ENCODE assay signal across 8 cellular contexts in the genomic region with DNA sequence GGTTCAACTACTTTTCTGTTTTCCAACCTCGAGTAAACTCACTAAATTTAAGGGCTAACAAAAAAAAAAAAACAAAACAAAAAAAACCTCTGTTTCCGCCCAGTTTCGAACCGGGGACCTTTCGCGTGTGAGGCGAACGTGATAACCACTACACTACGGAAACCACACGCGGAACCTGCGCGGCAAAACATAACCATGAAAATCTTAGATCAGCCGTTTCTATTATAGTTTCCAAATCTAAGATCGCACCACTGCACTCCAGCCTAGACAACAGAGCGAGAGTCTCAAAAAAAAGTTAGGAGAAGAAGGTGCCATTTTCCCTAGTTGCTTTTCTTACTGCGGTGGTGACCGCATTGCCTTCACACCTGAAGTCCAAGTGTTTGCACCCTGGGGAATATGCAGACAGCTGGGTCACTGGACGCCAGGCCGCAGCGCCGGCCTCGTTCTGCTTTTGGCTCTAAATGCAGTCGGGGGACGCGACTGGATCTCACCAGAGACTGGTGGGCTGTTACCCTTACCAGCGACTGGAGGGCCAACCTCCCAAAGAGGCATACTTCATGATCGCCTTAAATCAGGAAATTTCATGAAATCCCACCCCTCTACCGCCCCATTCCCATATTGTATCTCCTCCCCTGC.
DNase-seq lines count a peak whose midpoint lies in the region; TF ChIP-seq lines count a peak whose summit lies in the region.
"Not testable (repeated sequence)": the region's sequence is repeated elsewhere in the genome, so short reads cannot be mapped to it uniquely, and the experiment has no call there.

No MANE protein-coding gene starts in this region.

- not testable (repeated sequence) for H3K9me3 Mint-ChIP-seq in activated T-cell treated with anti-CD3 and anti-CD28 coated beads, Interleukin-2, amount 50 U/mL, for 24 hours

- not testable (repeated sequence) for DNase-seq in HFF-Myc (ENCODE audit: extremely low read depth, low read depth)
- DNase-seq in activated T-cell treated with anti-CD3 and anti-CD28 coated beads, Interleukin-2, amount 50 U/mL, for 24 hours, result peak; percentile 52
- peak in 3 of 10 donors; percentile 2 to 34 (median 21) for DNase-seq in dorsolateral prefrontal cortex

- H3K4me1 Mint-ChIP-seq in activated T-cell treated with anti-CD3 and anti-CD28 coated beads, Interleukin-2, amount 50 U/mL, for 24 hours (ENCODE audit: low read depth), result not testable (repeated sequence)

- H3K4me2 ChIP-seq in DOHH2 (ENCODE audit: low read length), result peak overlapping the region; percentile 62
- H3K4me2 ChIP-seq in OCI-LY1 (ENCODE audit: low read length), result peak overlapping the region; percentile 66

- peak overlapping the region; percentile 87 for H3K27ac Mint-ChIP-seq in activated T-cell treated with anti-CD3 and anti-CD28 coated beads, Interleukin-2, amount 50 U/mL, for 24 hours

- H3K27ac ChIP-seq in DOHH2 (ENCODE audit: low read depth, low read length); OCI-LY1 (ENCODE audit: low read depth, low read length, poor library complexity, severe bottlenecking); dorsolateral prefrontal cortex; iPS-18a (ENCODE audit: low read length); neutrophil; subcutaneous abdominal adipose tissue (ENCODE audit: low read depth, low read length): not testable (repeated sequence)

- not testable (repeated sequence) for H3K36me3 Mint-ChIP-seq in activated T-cell treated with anti-CD3 and anti-CD28 coated beads, Interleukin-2, amount 50 U/mL, for 24 hours (ENCODE audit: low read depth)

- H4K20me1 ChIP-seq in DOHH2 (ENCODE audit: control insufficient read depth, insufficient read depth, low read depth, low read length); OCI-LY1 (ENCODE audit: insufficient read depth, low read length): not testable (repeated sequence)

- H3K27me3 ChIP-seq in DOHH2 (ENCODE audit: control insufficient read depth, low read length); OCI-LY1 (ENCODE audit: insufficient read depth, low read length); dorsolateral prefrontal cortex; iPS-18a (ENCODE audit: control insufficient read depth, insufficient read depth, low read length); neutrophil; subcutaneous abdominal adipose tissue (ENCODE audit: control insufficient read depth in 5 of 5, insufficient read depth in 4 of 5, low read length in 5 of 5): not testable (repeated sequence)

- H3K9me3 ChIP-seq in DOHH2 (ENCODE audit: control insufficient read depth, insufficient read depth, low read length); OCI-LY1 (ENCODE audit: low read length); iPS-18a (ENCODE audit: control insufficient read depth, low read depth, low read length); neutrophil; subcutaneous abdominal adipose tissue (ENCODE audit: control insufficient read depth in 5 of 5, low read length in 5 of 5): not testable (repeated sequence)

- H3K9me2 ChIP-seq in DOHH2 (replicated peaks; ENCODE audit: control insufficient read depth, low read length); OCI-LY1 (ENCODE audit: low read depth, low read length): not testable (repeated sequence)

- H3K27me3 Mint-ChIP-seq in activated T-cell treated with anti-CD3 and anti-CD28 coated beads, Interleukin-2, amount 50 U/mL, for 24 hours, result not testable (repeated sequence)

- H3K4me3 Mint-ChIP-seq in activated T-cell treated with anti-CD3 and anti-CD28 coated beads, Interleukin-2, amount 50 U/mL, for 24 hours, result peak overlapping the region; percentile 67

- TF ChIP-seq CTCF in DOHH2 (IDR thresholded peaks at IDR 0.05; ENCODE audit: low read depth, low read length, poor library complexity, severe bottlenecking); HFF-Myc (IDR thresholded peaks at IDR 0.05; ENCODE audit: low read depth, low read length, missing control alignments); OCI-LY1 (IDR thresholded peaks at IDR 0.05; ENCODE audit: low read length); dorsolateral prefrontal cortex (IDR thresholded peaks at IDR 0.05 in 54 of 56, conservative IDR thresholded peaks at IDR 0.05 in 2 of 56; ENCODE audit: low read depth in 1 of 56, partially characterized antibody in 56 of 56); neutrophil (IDR thresholded peaks at IDR 0.05): not testable (repeated sequence)

- not testable (repeated sequence) for H3K9ac ChIP-seq in OCI-LY1 (ENCODE audit: low read length)
- H3K9ac ChIP-seq in iPS-18a (ENCODE audit: low read length), result peak overlapping the region; percentile 32
- H3K9ac ChIP-seq in subcutaneous abdominal adipose tissue (ENCODE audit: low read length in 5 of 5), result peak overlapping the region in 2 of 5 donors; percentile 24 to 75

- not testable (repeated sequence) for H3K79me2 ChIP-seq in DOHH2 (ENCODE audit: control insufficient read depth, low read length); OCI-LY1 (ENCODE audit: insufficient read depth, low read length)

- H2AFZ ChIP-seq in OCI-LY1 (ENCODE audit: low read length), result not testable (repeated sequence)

- not testable (repeated sequence) for H3K4me1 ChIP-seq in DOHH2 (ENCODE audit: control insufficient read depth, low read length); OCI-LY1 (ENCODE audit: insufficient read depth, low read length, severe bottlenecking); iPS-18a (ENCODE audit: control insufficient read depth, low read depth, low read length); neutrophil (ENCODE audit: control insufficient read depth in 1 of 2, insufficient read depth in 1 of 2, low read depth in 1 of 2, low read length in 1 of 2); subcutaneous abdominal adipose tissue (ENCODE audit: control insufficient read depth in 5 of 5, insufficient read depth in 5 of 5, low read length in 5 of 5)

- H3F3A ChIP-seq in DOHH2 (ENCODE audit: control insufficient read depth, insufficient read depth); OCI-LY1 (ENCODE audit: insufficient read depth, low read length): not testable (repeated sequence)

- intact Hi-C loops in dorsolateral prefrontal cortex (cut with DNase I), result not testable (repeated sequence)

- H3K4me3 ChIP-seq in DOHH2 (ENCODE audit: low read length), result peak overlapping the region; percentile 77
- peak overlapping the region; percentile 43 for H3K4me3 ChIP-seq in HFF-Myc (replicated peaks; ENCODE audit: low read depth, low read length)
- peak overlapping the region; percentile 61 for H3K4me3 ChIP-seq in OCI-LY1 (ENCODE audit: low read depth, low read length, poor library complexity, severe bottlenecking)
- H3K4me3 ChIP-seq in dorsolateral prefrontal cortex, result peak overlapping the region in 39 of 59 donors; percentile 13 to 67 (median 43)
- peak overlapping the region; percentile 77 for H3K4me3 ChIP-seq in iPS-18a (ENCODE audit: low read length)
- peak overlapping the region; percentile 35 to 50 for H3K4me3 ChIP-seq in neutrophil (ENCODE audit: low read depth in 1 of 2, low read length in 1 of 2)
- peak overlapping the region; percentile 65 to 85 (median 67) for H3K4me3 ChIP-seq in subcutaneous abdominal adipose tissue (ENCODE audit: low read depth in 1 of 5, low read length in 5 of 5)

- not testable (repeated sequence) for H3K36me3 ChIP-seq in DOHH2 (ENCODE audit: control insufficient read depth, low read length); OCI-LY1 (ENCODE audit: insufficient read depth, low read length); iPS-18a (ENCODE audit: control insufficient read depth, low read depth, low read length); neutrophil; subcutaneous abdominal adipose tissue (ENCODE audit: control insufficient read depth in 5 of 5, insufficient read depth in 5 of 5, low read length in 5 of 5)
